22 cellular contexts compared by ENCODE assay signal in genomic region chr7:151242181-151243044, GRCh38. TPM values are rescaled to one million over a fixed set of nuclear protein-coding genes. Genes with fewer than 3 reads are reported as not detected.
DNase-seq lines count a peak whose midpoint lies in the region; ATAC-seq, FAIRE-seq and TF ChIP-seq lines count a peak whose summit lies in the region.
"Had no signal": no experiment of that assay in that cellular context is flagged by ENCODE, and none has a peak within 500 bp of the region (broad histone marks: within the 10 kb centered on the region; RNA-seq: fewer than 3 reads in every experiment).

No MANE protein-coding gene starts in this region.

- no peak overlapping the region for H4K8ac ChIP-seq in neuronal stem cell (ENCODE audit: low read depth, low read length)

- H3K27ac Mint-ChIP-seq in activated CD8-positive, alpha-beta memory T cell treated with anti-CD3 and anti-CD28 coated beads, Interleukin-2, amount 10 ng/mL, durations not matched to agents 7 days and 5 days = peak overlapping the region; percentile 71
- H3K27ac Mint-ChIP-seq in WTC11 = 0 out of 2 replicates have a peak overlapping the region, but pooled peaks have one; percentile 36
- H3K27ac Mint-ChIP-seq: activated B cell treated with CpG ODN at 0.5 μM for 24 hours, nephron had no signal

- no peak overlapping the region for H3K4me2 ChIP-seq in neuronal stem cell (ENCODE audit: insufficient read depth, low read length, poor library complexity, severe bottlenecking)
- H3K4me2 ChIP-seq: smooth muscle cell had no signal

- peaks cover 3% of the 10 kb centered on the region for H3K79me1 ChIP-seq in neuronal stem cell (ENCODE audit: low read depth, low read length)

- POLR2A ChIA-PET in WTC11 (lab: Charles Lee) = no interaction called here

- H3K4me3 Mint-ChIP-seq in activated CD8-positive, alpha-beta memory T cell treated with anti-CD3 and anti-CD28 coated beads, Interleukin-2, amount 10 ng/mL, durations not matched to agents 7 days and 5 days = no peak overlapping the region
- no peak overlapping the region for H3K4me3 Mint-ChIP-seq in WTC11
- H3K4me3 Mint-ChIP-seq: nephron had no signal

- H3K9me3 Mint-ChIP-seq in activated CD8-positive, alpha-beta memory T cell treated with anti-CD3 and anti-CD28 coated beads, Interleukin-2, amount 10 ng/mL, durations not matched to agents 7 days and 5 days (ENCODE audit: low read depth) = no peaks in the 10 kb centered on the region
- H3K9me3 Mint-ChIP-seq in WTC11 = no peaks in the 10 kb centered on the region
- H3K9me3 Mint-ChIP-seq: activated B cell treated with CpG ODN at 0.5 μM for 24 hours; activated T-helper 1 cell treated with anti-CD3 and anti-CD28 coated beads, Interleukin-12 subunit alpha, Interleukin-12 subunit beta, Interleukin-2, Interleukin-4 antibody, amounts not matched to agents 30 ng/mL and 10 ng/mL and 1 ng/mL, durations not matched to agents 14 hours and 24 hours and 36 hours; CD4-positive, CD25-positive, alpha-beta regulatory T cell; nephron had no signal

- H3K4me1 ChIP-seq in neuronal stem cell (ENCODE audit: control insufficient read depth in 2 of 2, insufficient read depth in 1 of 2, low read depth in 1 of 2, low read length in 2 of 2) = peaks cover 31 to 35% of the 10 kb centered on the region in 2 donors
- H3K4me1 ChIP-seq: prostate gland had no signal

- ATAC-seq in activated CD8-positive, alpha-beta memory T cell treated with anti-CD3 and anti-CD28 coated beads, Interleukin-2, amount 10 ng/mL, durations not matched to agents 7 days and 5 days = no peak
- ATAC-seq in GM18505 (IDR thresholded peaks at IDR 0.05; ENCODE audit: unreplicated experiment) (no peak), WTC11 (no peak)

- no peak for DNase-seq in activated CD8-positive, alpha-beta memory T cell treated with anti-CD3 and anti-CD28 coated beads, Interleukin-2, amount 10 ng/mL, durations not matched to agents 7 days and 5 days
- DNase-seq in activated CD8-positive, alpha-beta memory T cell treated with anti-CD3 and anti-CD28 coated beads, Interleukin-2, amount 50 U/mL, for 48 hours = no peak
- DNase-seq in WTC11 (ENCODE audit: low spot score) (no peak), neuronal stem cell (ENCODE audit: low spot score) (no peak), urothelium cell line (ENCODE audit: low spot score) (no peak), GM19238 (ENCODE audit: insufficient read length, low spot score) (no peak), LoVo (ENCODE audit: low spot score) (no peak)
- DNase-seq: activated B cell treated with CpG ODN at 0.5 μM for 24 hours; CD4-positive, CD25-positive, alpha-beta regulatory T cell; NCI-H1436 treated with DMSO at 0.1 percent for 48 hours; NCI-H2171 had no signal

- TF ChIP-seq CTCF in WTC11 (IDR thresholded peaks at IDR 0.05) = no peak

- CTCF ChIA-PET in activated CD8-positive, alpha-beta memory T cell treated with anti-CD3 and anti-CD28 coated beads, Interleukin-2, amount 10 ng/mL, durations not matched to agents 7 days and 5 days (lab: Charles Lee) = interaction anchor here (0.8 to 5.6 kb wide), 11 partner anchors 9 to 131 kb away, joined by 3 to 60 read pairs (median 5); partner anchors contain the start of genes ABCF2 and CHPF2
- CTCF ChIA-PET in WTC11 (lab: Charles Lee) = interaction anchor here (0.8 to 4.6 kb wide), 12 partner anchors 8 to 118 kb away, joined by 3 to 83 read pairs (median 19); partner anchors contain the start of genes ABCF2, CHPF2 and H2BK1

- H3K4me1 Mint-ChIP-seq in activated CD8-positive, alpha-beta memory T cell treated with anti-CD3 and anti-CD28 coated beads, Interleukin-2, amount 10 ng/mL, durations not matched to agents 7 days and 5 days = peaks cover 28% of the 10 kb centered on the region
- peaks cover 30% of the 10 kb centered on the region for H3K4me1 Mint-ChIP-seq in WTC11

- no peak for FAIRE-seq in urothelium cell line (lab: Jason Lieb, UNC)
- FAIRE-seq: frontal cortex had no signal

- peak; percentile 5 for TF ChIP-seq POLR2A in GM18505 (IDR thresholded peaks at IDR 0.05; ENCODE audit: borderline replicate concordance, extremely low read depth, insufficient read depth, insufficient read length)

- H2BK120ac ChIP-seq in neuronal stem cell (ENCODE audit: low read depth, low read length) = no peak overlapping the region

- H3K27ac ChIP-seq in neuronal stem cell (replicated peaks; ENCODE audit: low read length) = no peak overlapping the region
- H3K27ac ChIP-seq: prostate gland had no signal

- H2BK15ac ChIP-seq in neuronal stem cell (ENCODE audit: low read length) = no peak overlapping the region

- H3K27me3 Mint-ChIP-seq in activated CD8-positive, alpha-beta memory T cell treated with anti-CD3 and anti-CD28 coated beads, Interleukin-2, amount 10 ng/mL, durations not matched to agents 7 days and 5 days = peaks cover 26% of the 10 kb centered on the region
- peaks cover 26% of the 10 kb centered on the region for H3K27me3 Mint-ChIP-seq in WTC11 (ENCODE audit: low read depth)

- H3K4ac ChIP-seq in neuronal stem cell (ENCODE audit: low read length) = no peak overlapping the region

- H2AK5ac ChIP-seq in neuronal stem cell (ENCODE audit: low read depth, low read length) = peak overlapping the region; percentile 47

- no peak overlapping the region for H2AFZ ChIP-seq in neuronal stem cell (ENCODE audit: low read length)

- no peak overlapping the region for H3K18ac ChIP-seq in neuronal stem cell (ENCODE audit: low read length)

- no peaks in the 10 kb centered on the region for H3K9me3 ChIP-seq in neuronal stem cell (replicated peaks in 1 of 2; ENCODE audit: control insufficient read depth in 2 of 2, insufficient read depth in 1 of 2, low read depth in 1 of 2, low read length in 2 of 2)
- H3K9me3 ChIP-seq: prostate gland had no signal

- peak overlapping the region; percentile 36 for H3K9ac ChIP-seq in neuronal stem cell (ENCODE audit: low read depth, low read length, poor library complexity)

- H2BK5ac ChIP-seq in neuronal stem cell (ENCODE audit: low read length) = no peak overlapping the region

- peaks cover 0 to 20% (median 0%) of the 10 kb centered on the region in 3 experiments for H3K27me3 ChIP-seq in neuronal stem cell (ENCODE audit: control insufficient read depth in 3 of 3, insufficient read depth in 3 of 3, low read depth in 1 of 3, low read length in 3 of 3)
- H3K27me3 ChIP-seq: dorsolateral prefrontal cortex had no signal

- H3K14ac ChIP-seq in neuronal stem cell (ENCODE audit: low read length) = no peak overlapping the region

- no peak overlapping the region for H3K4me3 ChIP-seq in neuronal stem cell (ENCODE audit: low read length in 2 of 2)
- H3K4me3 ChIP-seq: prostate gland, smooth muscle cell had no signal

- no peak overlapping the region for H4K91ac ChIP-seq in neuronal stem cell (ENCODE audit: low read depth, low read length, poor library complexity)

- peaks cover 17 to 55% of the 10 kb centered on the region in 2 donors for H3K36me3 ChIP-seq in neuronal stem cell (replicated peaks in 1 of 2; ENCODE audit: control insufficient read depth in 2 of 2, insufficient read depth in 2 of 2, low read length in 2 of 2)

- no peak overlapping the region for H3K23ac ChIP-seq in neuronal stem cell (ENCODE audit: low read depth, low read length, poor library complexity)

- no CpG with 5 or more reads among the region's 20 CpGs for WGBS in neuronal stem cell (ENCODE audit: extremely low coverage in 2 of 2, insufficient read length in 2 of 2, insufficient replicate concordance in 1 of 2), 2 donors

- peaks cover 2% of the 10 kb centered on the region for H3K36me3 Mint-ChIP-seq in activated CD8-positive, alpha-beta memory T cell treated with anti-CD3 and anti-CD28 coated beads, Interleukin-2, amount 10 ng/mL, durations not matched to agents 7 days and 5 days
- H3K36me3 Mint-ChIP-seq in WTC11 = 0 out of 2 replicates have a peak, but pooled peaks cover 2% of the 10 kb centered on the region
- H3K36me3 Mint-ChIP-seq: CD4-positive, CD25-positive, alpha-beta regulatory T cell had no signal

- H2BK12ac ChIP-seq in neuronal stem cell (ENCODE audit: low read length) = no peak overlapping the region

TF ChIP-seq in WTC11, 78 proteins besides CTCF, POLR2A, EP300 and RAD21 (continues in another document):
- no peak for TF ChIP-seq RORB (CRISPR knock-in tag; IDR thresholded peaks at IDR 0.05)
- no peak for TF ChIP-seq TP53 (CRISPR knock-in tag; IDR thresholded peaks at IDR 0.05)
- no peak for TF ChIP-seq PRRX2 (CRISPR knock-in tag; IDR thresholded peaks at IDR 0.05)

RNA-seq across cellular contexts. Expression of gene SMARCD3, which starts 6.1 kb away (rescaled TPM):
- 1 to 10 TPM; 1.0 to 2.5 TPM for total RNA-seq in activated CD8-positive, alpha-beta memory T cell treated with anti-CD3 and anti-CD28 coated beads, Interleukin-2, amount 10 ng/mL, durations not matched to agents 7 days and 5 days
- total RNA-seq in WTC11 (2021) = 5.8 to 9.0 TPM (median 5.9 TPM) in 3 replicates
- polyA plus RNA-seq in neuronal stem cell (2013, experiment 1 of 2) = 32.4 TPM
- polyA plus RNA-seq in neuronal stem cell (2013, experiment 2 of 2) = 33.6 TPM
- total RNA-seq: activated B cell treated with CpG ODN at 0.5 μM for 24 hours had no signal

RNA-seq across cellular contexts. Expression of gene CHPF2, which starts 10.1 kb away (rescaled TPM):
- total RNA-seq in activated CD8-positive, alpha-beta memory T cell treated with anti-CD3 and anti-CD28 coated beads, Interleukin-2, amount 10 ng/mL, durations not matched to agents 7 days and 5 days = 10 to 100 TPM; 46.1 to 46.8 TPM
- 25.0 to 30.7 TPM (median 26.3 TPM) in 3 replicates for total RNA-seq in WTC11 (2021)
- 8.2 TPM for polyA plus RNA-seq in neuronal stem cell (2013, experiment 1 of 2)
- polyA plus RNA-seq in neuronal stem cell (2013, experiment 2 of 2) = 8.7 TPM

RNA-seq across cellular contexts. Expression of gene ABCF2, which starts 15.4 kb away (rescaled TPM):
- total RNA-seq in activated CD8-positive, alpha-beta memory T cell treated with anti-CD3 and anti-CD28 coated beads, Interleukin-2, amount 10 ng/mL, durations not matched to agents 7 days and 5 days = 10 to 100 TPM; 37.8 to 47.3 TPM
- total RNA-seq in WTC11 (2021) = 41.3 to 43.7 TPM (median 43.5 TPM) in 3 replicates
- polyA plus RNA-seq in neuronal stem cell (2013, experiment 1 of 2) = 19.4 TPM
- polyA plus RNA-seq in neuronal stem cell (2013, experiment 2 of 2) = 19.4 TPM

RNA-seq across cellular contexts. Expression of gene H2BK1, which starts 32.1 kb away (rescaled TPM):
- not detected for total RNA-seq in activated CD8-positive, alpha-beta memory T cell treated with anti-CD3 and anti-CD28 coated beads, Interleukin-2, amount 10 ng/mL, durations not matched to agents 7 days and 5 days
- 0.87 TPM in 1 of 3 replicates, not detected in the others for total RNA-seq in WTC11 (2021)
- not detected for polyA plus RNA-seq in neuronal stem cell (2013, experiment 1 of 2)
- polyA plus RNA-seq in neuronal stem cell (2013, experiment 2 of 2) = not detected
- total RNA-seq: activated T-helper 1 cell treated with anti-CD3 and anti-CD28 coated beads, Interleukin-12 subunit alpha, Interleukin-12 subunit beta, Interleukin-2, Interleukin-4 antibody, amounts not matched to agents 30 ng/mL and 10 ng/mL and 1 ng/mL, durations not matched to agents 14 hours and 24 hours and 36 hours; frontal cortex; HT-29; kidney epithelial cell; smooth muscle cell; ureter had no signal
- polyA plus RNA-seq: CD4-positive, CD25-positive, alpha-beta regulatory T cell; smooth muscle cell had no signal

RNA-seq across cellular contexts. Expression of gene ASB10, which starts 55.4 kb away (rescaled TPM):
- total RNA-seq in activated CD8-positive, alpha-beta memory T cell treated with anti-CD3 and anti-CD28 coated beads, Interleukin-2, amount 10 ng/mL, durations not matched to agents 7 days and 5 days = not detected
- total RNA-seq in WTC11 (2021) = not detected in 3 replicates
- not detected for polyA plus RNA-seq in neuronal stem cell (2013, experiment 1 of 2)
- polyA plus RNA-seq in neuronal stem cell (2013, experiment 2 of 2) = not detected
- total RNA-seq: activated B cell treated with CpG ODN at 0.5 μM for 24 hours; activated T-helper 1 cell treated with anti-CD3 and anti-CD28 coated beads, Interleukin-12 subunit alpha, Interleukin-12 subunit beta, Interleukin-2, Interleukin-4 antibody, amounts not matched to agents 30 ng/mL and 10 ng/mL and 1 ng/mL, durations not matched to agents 14 hours and 24 hours and 36 hours; CD4-positive, CD25-positive, alpha-beta regulatory T cell; frontal cortex; HT-29; kidney epithelial cell; prostate gland; smooth muscle cell; T-helper 2 cell treated with Interferon-gamma antibody and Interleukin-4, amounts not matched to agents 100 ng/mL and 5 ng/mL, for 36 hours; ureter had no signal
- polyA plus RNA-seq: CD4-positive, CD25-positive, alpha-beta regulatory T cell; smooth muscle cell had no signal
